1 cellular context compared by ENCODE assay signal in the genomic region with DNA sequence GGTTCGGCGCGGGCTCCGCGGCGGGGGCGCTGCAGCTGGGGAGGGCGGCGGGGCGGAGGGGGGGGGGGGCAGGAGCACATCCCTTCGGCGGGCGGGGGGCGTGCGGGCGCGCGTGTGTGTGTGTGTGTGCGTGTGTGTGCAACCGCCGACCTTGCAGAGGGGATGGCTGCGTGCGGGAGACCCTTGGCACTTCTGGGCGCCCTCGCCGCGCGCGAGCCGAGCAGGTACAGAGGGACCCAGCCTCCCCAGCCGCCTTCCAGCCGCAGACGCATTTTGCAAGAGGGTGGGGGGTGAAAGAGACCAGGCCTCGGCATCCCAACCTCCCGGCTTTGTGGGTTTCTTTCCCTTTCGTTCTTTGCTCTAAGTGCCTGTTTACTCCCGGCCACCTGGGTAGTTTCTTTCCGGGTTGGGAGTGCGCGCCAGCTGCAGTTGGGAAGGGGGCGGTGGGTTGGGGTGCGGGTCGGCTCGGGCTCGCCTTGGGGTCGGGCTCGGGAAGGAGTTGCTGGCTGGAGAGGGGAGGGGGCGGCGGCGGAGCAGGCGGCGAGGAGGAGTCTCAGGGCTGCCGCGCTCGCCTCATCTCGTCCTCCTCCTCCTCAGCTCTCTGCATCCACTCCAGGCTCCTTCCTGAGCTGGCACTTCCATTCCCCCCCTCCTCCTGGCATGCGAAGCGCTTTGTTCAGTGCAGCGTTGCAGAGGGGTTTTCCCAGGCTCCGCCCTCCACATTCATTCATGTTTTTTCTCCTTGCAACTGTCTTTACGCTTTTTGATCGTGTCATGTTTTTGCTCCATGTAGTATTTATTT.
TF ChIP-seq lines count a peak whose summit lies in the region.

No MANE protein-coding gene starts in this region.

TF ChIP-seq in HepG2, 621 proteins besides CTCF, POLR2A, EP300 and RAD21 (continued from another document and continues in another):
- TF ChIP-seq, protein P1, sequence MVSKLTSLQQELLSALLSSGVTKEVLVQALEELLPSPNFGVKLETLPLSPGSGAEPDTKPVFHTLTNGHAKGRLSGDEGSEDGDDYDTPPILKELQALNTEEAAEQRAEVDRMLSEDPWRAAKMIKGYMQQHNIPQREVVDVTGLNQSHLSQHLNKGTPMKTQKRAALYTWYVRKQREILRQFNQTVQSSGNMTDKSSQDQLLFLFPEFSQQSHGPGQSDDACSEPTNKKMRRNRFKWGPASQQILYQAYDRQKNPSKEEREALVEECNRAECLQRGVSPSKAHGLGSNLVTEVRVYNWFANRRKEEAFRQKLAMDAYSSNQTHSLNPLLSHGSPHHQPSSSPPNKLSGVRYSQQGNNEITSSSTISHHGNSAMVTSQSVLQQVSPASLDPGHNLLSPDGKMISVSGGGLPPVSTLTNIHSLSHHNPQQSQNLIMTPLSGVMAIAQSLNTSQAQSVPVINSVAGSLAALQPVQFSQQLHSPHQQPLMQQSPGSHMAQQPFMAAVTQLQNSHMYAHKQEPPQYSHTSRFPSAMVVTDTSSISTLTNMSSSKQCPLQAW (CRISPR knock-in tag; IDR thresholded peaks at IDR 0.05): 0 out of 2 replicates have a peak, but pooled peaks have one; percentile 23
- TF ChIP-seq, protein P2, sequence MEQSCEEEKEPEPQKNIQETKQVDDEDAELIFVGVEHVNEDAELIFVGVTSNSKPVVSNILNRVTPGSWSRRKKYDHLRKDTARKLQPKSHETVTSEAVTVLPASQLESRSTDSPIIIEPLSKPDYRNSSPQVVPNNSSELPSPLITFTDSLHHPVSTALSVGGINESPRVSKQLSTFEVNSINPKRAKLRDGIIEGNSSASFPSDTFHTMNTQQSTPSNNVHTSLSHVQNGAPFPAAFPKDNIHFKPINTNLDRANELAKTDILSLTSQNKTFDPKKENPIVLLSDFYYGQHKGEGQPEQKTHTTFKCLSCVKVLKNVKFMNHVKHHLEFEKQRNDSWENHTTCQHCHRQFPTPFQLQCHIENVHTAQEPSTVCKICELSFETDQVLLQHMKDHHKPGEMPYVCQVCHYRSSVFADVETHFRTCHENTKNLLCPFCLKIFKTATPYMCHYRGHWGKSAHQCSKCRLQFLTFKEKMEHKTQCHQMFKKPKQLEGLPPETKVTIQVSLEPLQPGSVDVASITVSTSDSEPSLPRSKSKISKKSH (CRISPR knock-in tag; IDR thresholded peaks at IDR 0.05; ENCODE audit: borderline replicate concordance): 0 out of 2 replicates have a peak, but pooled peaks have one; percentile 26
- no peak for TF ChIP-seq ZNF619 (CRISPR knock-in tag; IDR thresholded peaks at IDR 0.05)
- TF ChIP-seq ELF1 (CRISPR knock-in tag; IDR thresholded peaks at IDR 0.05): no peak
- peak; percentile 12 for TF ChIP-seq ZNF883 (CRISPR knock-in tag; IDR thresholded peaks at IDR 0.05; ENCODE audit: not compliant biosample characterization)
- TF ChIP-seq ZNF501 (CRISPR knock-in tag; IDR thresholded peaks at IDR 0.05): no peak
- TF ChIP-seq ZNF713 (CRISPR knock-in tag; IDR thresholded peaks at IDR 0.05): no peak
- TF ChIP-seq, protein P3, sequence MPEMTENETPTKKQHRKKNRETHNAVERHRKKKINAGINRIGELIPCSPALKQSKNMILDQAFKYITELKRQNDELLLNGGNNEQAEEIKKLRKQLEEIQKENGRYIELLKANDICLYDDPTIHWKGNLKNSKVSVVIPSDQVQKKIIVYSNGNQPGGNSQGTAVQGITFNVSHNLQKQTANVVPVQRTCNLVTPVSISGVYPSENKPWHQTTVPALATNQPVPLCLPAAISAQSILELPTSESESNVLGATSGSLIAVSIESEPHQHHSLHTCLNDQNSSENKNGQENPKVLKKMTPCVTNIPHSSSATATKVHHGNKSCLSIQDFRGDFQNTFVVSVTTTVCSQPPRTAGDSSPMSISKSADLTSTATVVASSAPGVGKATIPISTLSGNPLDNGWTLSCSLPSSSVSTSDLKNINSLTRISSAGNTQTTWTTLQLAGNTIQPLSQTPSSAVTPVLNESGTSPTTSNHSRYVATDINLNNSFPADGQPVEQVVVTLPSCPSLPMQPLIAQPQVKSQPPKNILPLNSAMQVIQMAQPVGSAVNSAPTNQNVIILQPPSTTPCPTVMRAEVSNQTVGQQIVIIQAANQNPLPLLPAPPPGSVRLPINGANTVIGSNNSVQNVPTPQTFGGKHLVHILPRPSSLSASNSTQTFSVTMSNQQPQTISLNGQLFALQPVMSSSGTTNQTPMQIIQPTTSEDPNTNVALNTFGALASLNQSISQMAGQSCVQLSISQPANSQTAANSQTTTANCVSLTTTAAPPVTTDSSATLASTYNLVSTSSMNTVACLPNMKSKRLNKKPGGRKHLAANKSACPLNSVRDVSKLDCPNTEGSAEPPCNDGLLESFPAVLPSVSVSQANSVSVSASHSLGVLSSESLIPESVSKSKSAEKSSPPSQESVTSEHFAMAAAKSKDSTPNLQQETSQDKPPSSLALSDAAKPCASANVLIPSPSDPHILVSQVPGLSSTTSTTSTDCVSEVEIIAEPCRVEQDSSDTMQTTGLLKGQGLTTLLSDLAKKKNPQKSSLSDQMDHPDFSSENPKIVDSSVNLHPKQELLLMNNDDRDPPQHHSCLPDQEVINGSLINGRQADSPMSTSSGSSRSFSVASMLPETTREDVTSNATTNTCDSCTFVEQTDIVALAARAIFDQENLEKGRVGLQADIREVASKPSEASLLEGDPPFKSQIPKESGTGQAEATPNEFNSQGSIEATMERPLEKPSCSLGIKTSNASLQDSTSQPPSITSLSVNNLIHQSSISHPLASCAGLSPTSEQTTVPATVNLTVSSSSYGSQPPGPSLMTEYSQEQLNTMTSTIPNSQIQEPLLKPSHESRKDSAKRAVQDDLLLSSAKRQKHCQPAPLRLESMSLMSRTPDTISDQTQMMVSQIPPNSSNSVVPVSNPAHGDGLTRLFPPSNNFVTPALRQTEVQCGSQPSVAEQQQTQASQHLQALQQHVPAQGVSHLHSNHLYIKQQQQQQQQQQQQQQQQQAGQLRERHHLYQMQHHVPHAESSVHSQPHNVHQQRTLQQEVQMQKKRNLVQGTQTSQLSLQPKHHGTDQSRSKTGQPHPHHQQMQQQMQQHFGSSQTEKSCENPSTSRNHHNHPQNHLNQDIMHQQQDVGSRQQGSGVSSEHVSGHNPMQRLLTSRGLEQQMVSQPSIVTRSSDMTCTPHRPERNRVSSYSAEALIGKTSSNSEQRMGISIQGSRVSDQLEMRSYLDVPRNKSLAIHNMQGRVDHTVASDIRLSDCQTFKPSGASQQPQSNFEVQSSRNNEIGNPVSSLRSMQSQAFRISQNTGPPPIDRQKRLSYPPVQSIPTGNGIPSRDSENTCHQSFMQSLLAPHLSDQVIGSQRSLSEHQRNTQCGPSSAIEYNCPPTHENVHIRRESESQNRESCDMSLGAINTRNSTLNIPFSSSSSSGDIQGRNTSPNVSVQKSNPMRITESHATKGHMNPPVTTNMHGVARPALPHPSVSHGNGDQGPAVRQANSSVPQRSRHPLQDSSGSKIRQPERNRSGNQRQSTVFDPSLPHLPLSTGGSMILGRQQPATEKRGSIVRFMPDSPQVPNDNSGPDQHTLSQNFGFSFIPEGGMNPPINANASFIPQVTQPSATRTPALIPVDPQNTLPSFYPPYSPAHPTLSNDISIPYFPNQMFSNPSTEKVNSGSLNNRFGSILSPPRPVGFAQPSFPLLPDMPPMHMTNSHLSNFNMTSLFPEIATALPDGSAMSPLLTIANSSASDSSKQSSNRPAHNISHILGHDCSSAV (CRISPR knock-in tag; IDR thresholded peaks at IDR 0.05; ENCODE audit: borderline replicate concordance): no peak
- peak; percentile 12 for TF ChIP-seq YY1 (IDR thresholded peaks at IDR 0.05; ENCODE audit: insufficient read depth, insufficient replicate concordance, low read depth, low read length)
- TF ChIP-seq, protein P4, sequence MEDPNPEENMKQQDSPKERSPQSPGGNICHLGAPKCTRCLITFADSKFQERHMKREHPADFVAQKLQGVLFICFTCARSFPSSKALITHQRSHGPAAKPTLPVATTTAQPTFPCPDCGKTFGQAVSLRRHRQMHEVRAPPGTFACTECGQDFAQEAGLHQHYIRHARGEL (CRISPR knock-in tag; IDR thresholded peaks at IDR 0.05): 0 out of 2 replicates have a peak, but pooled peaks have one; percentile 33
- TF ChIP-seq ZNF7 (CRISPR knock-in tag; IDR thresholded peaks at IDR 0.05): no peak
- TF ChIP-seq, protein P5, sequence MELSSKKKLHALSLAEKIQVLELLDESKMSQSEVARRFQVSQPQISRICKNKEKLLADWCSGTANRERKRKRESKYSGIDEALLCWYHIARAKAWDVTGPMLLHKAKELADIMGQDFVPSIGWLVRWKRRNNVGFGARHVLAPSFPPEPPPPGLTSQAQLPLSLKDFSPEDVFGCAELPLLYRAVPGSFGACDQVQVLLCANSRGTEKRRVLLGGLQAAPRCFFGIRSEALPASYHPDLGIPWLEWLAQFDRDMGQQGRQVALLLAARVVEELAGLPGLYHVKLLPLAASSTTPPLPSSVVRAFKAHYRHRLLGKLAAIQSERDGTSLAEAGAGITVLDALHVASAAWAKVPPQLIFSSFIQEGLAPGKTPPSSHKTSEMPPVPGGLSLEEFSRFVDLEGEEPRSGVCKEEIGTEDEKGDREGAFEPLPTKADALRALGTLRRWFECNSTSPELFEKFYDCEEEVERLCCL (CRISPR knock-in tag; IDR thresholded peaks at IDR 0.05; ENCODE audit: borderline replicate concordance): no peak
- TF ChIP-seq, protein P6, sequence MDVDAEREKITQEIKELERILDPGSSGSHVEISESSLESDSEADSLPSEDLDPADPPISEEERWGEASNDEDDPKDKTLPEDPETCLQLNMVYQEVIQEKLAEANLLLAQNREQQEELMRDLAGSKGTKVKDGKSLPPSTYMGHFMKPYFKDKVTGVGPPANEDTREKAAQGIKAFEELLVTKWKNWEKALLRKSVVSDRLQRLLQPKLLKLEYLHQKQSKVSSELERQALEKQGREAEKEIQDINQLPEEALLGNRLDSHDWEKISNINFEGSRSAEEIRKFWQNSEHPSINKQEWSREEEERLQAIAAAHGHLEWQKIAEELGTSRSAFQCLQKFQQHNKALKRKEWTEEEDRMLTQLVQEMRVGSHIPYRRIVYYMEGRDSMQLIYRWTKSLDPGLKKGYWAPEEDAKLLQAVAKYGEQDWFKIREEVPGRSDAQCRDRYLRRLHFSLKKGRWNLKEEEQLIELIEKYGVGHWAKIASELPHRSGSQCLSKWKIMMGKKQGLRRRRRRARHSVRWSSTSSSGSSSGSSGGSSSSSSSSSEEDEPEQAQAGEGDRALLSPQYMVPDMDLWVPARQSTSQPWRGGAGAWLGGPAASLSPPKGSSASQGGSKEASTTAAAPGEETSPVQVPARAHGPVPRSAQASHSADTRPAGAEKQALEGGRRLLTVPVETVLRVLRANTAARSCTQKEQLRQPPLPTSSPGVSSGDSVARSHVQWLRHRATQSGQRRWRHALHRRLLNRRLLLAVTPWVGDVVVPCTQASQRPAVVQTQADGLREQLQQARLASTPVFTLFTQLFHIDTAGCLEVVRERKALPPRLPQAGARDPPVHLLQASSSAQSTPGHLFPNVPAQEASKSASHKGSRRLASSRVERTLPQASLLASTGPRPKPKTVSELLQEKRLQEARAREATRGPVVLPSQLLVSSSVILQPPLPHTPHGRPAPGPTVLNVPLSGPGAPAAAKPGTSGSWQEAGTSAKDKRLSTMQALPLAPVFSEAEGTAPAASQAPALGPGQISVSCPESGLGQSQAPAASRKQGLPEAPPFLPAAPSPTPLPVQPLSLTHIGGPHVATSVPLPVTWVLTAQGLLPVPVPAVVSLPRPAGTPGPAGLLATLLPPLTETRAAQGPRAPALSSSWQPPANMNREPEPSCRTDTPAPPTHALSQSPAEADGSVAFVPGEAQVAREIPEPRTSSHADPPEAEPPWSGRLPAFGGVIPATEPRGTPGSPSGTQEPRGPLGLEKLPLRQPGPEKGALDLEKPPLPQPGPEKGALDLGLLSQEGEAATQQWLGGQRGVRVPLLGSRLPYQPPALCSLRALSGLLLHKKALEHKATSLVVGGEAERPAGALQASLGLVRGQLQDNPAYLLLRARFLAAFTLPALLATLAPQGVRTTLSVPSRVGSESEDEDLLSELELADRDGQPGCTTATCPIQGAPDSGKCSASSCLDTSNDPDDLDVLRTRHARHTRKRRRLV (CRISPR knock-in tag; IDR thresholded peaks at IDR 0.05): 0 out of 2 replicates have a peak, but pooled peaks have one; percentile 36
- 0 out of 2 replicates have a peak, but pooled peaks have one; percentile 70 for TF ChIP-seq PCBP1 (IDR thresholded peaks at IDR 0.05; ENCODE audit: borderline replicate concordance, low read depth, low read length)
- peak; percentile 52; the same call in 1 of the 2 replicates for TF ChIP-seq SP5 (CRISPR knock-in tag; IDR thresholded peaks at IDR 0.05; ENCODE audit: borderline replicate concordance, low read depth)
- TF ChIP-seq NFATC3 (CRISPR knock-in tag; IDR thresholded peaks at IDR 0.05): no peak
- peak; percentile 51; the same call in 1 of the 2 replicates for TF ChIP-seq GATAD2A (CRISPR knock-in tag; IDR thresholded peaks at IDR 0.05)
- peak; percentile 71 for TF ChIP-seq ASH2L (IDR thresholded peaks at IDR 0.05; ENCODE audit: insufficient read length, low read depth, low read length)
- peak; percentile 73; the same call in 1 of the 2 replicates for TF ChIP-seq KAT7 (CRISPR knock-in tag; IDR thresholded peaks at IDR 0.05; ENCODE audit: borderline replicate concordance)
- TF ChIP-seq, protein P7, sequence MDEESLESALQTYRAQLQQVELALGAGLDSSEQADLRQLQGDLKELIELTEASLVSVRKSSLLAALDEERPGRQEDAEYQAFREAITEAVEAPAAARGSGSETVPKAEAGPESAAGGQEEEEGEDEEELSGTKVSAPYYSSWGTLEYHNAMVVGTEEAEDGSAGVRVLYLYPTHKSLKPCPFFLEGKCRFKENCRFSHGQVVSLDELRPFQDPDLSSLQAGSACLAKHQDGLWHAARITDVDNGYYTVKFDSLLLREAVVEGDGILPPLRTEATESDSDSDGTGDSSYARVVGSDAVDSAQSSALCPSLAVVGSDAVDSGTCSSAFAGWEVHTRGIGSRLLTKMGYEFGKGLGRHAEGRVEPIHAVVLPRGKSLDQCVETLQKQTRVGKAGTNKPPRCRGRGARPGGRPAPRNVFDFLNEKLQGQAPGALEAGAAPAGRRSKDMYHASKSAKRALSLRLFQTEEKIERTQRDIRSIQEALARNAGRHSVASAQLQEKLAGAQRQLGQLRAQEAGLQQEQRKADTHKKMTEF (CRISPR knock-in tag; IDR thresholded peaks at IDR 0.05): no peak
- no peak for TF ChIP-seq SRSF1 (optimal IDR thresholded peaks at IDR 0.05; ENCODE audit: low read depth, low read length)
- peak; percentile 56; the same call in 1 of the 2 replicates for TF ChIP-seq MTA1 (CRISPR knock-in tag; IDR thresholded peaks at IDR 0.05; ENCODE audit: borderline replicate concordance)
- peak; percentile 40 for TF ChIP-seq NRL (CRISPR knock-in tag; IDR thresholded peaks at IDR 0.05; ENCODE audit: borderline replicate concordance)
- 0 out of 2 replicates have a peak, but pooled peaks have one; percentile 5 for TF ChIP-seq CBFB (CRISPR knock-in tag; IDR thresholded peaks at IDR 0.05)
- peak; percentile 53; the same call in 1 of the 2 replicates for TF ChIP-seq ERF (CRISPR knock-in tag; IDR thresholded peaks at IDR 0.05)
- TF ChIP-seq ZNF556 (CRISPR knock-in tag; IDR thresholded peaks at IDR 0.05; ENCODE audit: borderline replicate concordance): no peak
- peak; percentile 72 for TF ChIP-seq SAP130 (CRISPR knock-in tag; IDR thresholded peaks at IDR 0.05; ENCODE audit: low read depth)
